23 cellular contexts compared by ENCODE assay signal in genomic region chr2:176068037-176068832, GRCh38. TPM values are rescaled to one million over a fixed set of nuclear protein-coding genes. Genes with fewer than 3 reads are reported as not detected.
DNase-seq lines count a peak whose midpoint lies in the region; ATAC-seq and TF ChIP-seq lines count a peak whose summit lies in the region.
"Had no signal": no experiment of that assay in that cellular context is flagged by ENCODE, and none has a peak within 500 bp of the region (broad histone marks: within the 10 kb centered on the region; RNA-seq: fewer than 3 reads in every experiment).

No MANE protein-coding gene starts in this region.

- H3K4me3 Mint-ChIP-seq in type B pancreatic cell, result peak overlapping the region; percentile 21
- H3K4me3 Mint-ChIP-seq: central memory CD8-positive, alpha-beta T cell had no signal

- H3K27ac ChIP-seq in cardiac muscle cell (no peak overlapping the region), osteoblast (ENCODE audit: low read depth, low read length) (no peak overlapping the region), RWPE1 (no peak overlapping the region)
- H3K27ac ChIP-seq: BLaER1, heart left ventricle, upper lobe of left lung had no signal

- no peaks in the 10 kb centered on the region for H3K79me2 ChIP-seq in osteoblast (ENCODE audit: insufficient read depth, low read length)

- no peak overlapping the region for H3K27ac Mint-ChIP-seq in type B pancreatic cell
- H3K27ac Mint-ChIP-seq: naive thymus-derived CD8-positive, alpha-beta T cell; T-cell had no signal

- H3K9ac ChIP-seq in iPS-15b (ENCODE audit: low read depth, low read length), result no peak overlapping the region
- H3K9ac ChIP-seq: BLaER1 had no signal

- peak overlapping the region; percentile 10 for H3K4me3 ChIP-seq in cardiac muscle cell
- peak overlapping the region; percentile 48 for H3K4me3 ChIP-seq in iPS-15b (ENCODE audit: low read depth, low read length)
- no peak overlapping the region for H3K4me3 ChIP-seq in osteoblast (ENCODE audit: insufficient read depth, low read length)
- H3K4me3 ChIP-seq: BLaER1, lung had no signal

- intact Hi-C loops in cardiac septum (cut with DNase I), result no loop called here

- no peaks in the 10 kb centered on the region for H3K9me3 Mint-ChIP-seq in type B pancreatic cell
- H3K9me3 Mint-ChIP-seq: central memory CD8-positive, alpha-beta T cell; T-cell had no signal

- CTCF ChIA-PET in RWPE1 (lab: Yijun Ruan, JAX), result no interaction called here

- POLR2A ChIA-PET in RWPE1 (lab: Yijun Ruan, JAX; ENCODE audit: low non-redundant PET), result no interaction called here

- H3K4me1 Mint-ChIP-seq in type B pancreatic cell (ENCODE audit: unreplicated experiment), result no peaks in the 10 kb centered on the region

- H3K27me3 Mint-ChIP-seq in type B pancreatic cell, result peaks cover 97% of the 10 kb centered on the region

- TF ChIP-seq CTCF in cardiac muscle cell (IDR thresholded peaks at IDR 0.05; ENCODE audit: low read depth, low read length) (no peak), osteoblast (IDR thresholded peaks at IDR 0.05; ENCODE audit: extremely low read depth, low read depth, low read length) (no peak), type B pancreatic cell (conservative IDR thresholded peaks at IDR 0.05) (no peak), RWPE1 (conservative IDR thresholded peaks at IDR 0.05; ENCODE audit: low read depth) (no peak)

- H3K4me1 ChIP-seq in cardiac muscle cell (ENCODE audit: low read depth), result no peaks in the 10 kb centered on the region
- no peaks in the 10 kb centered on the region for H3K4me1 ChIP-seq in iPS-15b (ENCODE audit: control insufficient read depth, insufficient read depth, low read length)
- no peaks in the 10 kb centered on the region for H3K4me1 ChIP-seq in osteoblast (ENCODE audit: insufficient read depth, low read length)

- no peak for ATAC-seq in GM21825 (IDR thresholded peaks at IDR 0.05; ENCODE audit: unreplicated experiment)
- ATAC-seq: HCT116; naive thymus-derived CD8-positive, alpha-beta T cell; T-cell had no signal

- H4K20me1 ChIP-seq in osteoblast (ENCODE audit: insufficient read depth, low read length), result no peaks in the 10 kb centered on the region

- DNase-seq in cardiac muscle cell (ENCODE audit: low read depth in 1 of 2, low spot score in 1 of 2), result peak in 1 of 2 donors; percentile 49
- DNase-seq in cardiac septum (ENCODE audit: low spot score), result no peak
- DNase-seq in osteoblast (ENCODE audit: insufficient read length, low spot score, missing footprints), result no peak
- DNase-seq in type B pancreatic cell (ENCODE audit: extremely low spot score, unreplicated experiment), result no peak
- DNase-seq in T-helper 2 cell, result no peak
- DNase-seq in RWPE1 (ENCODE audit: low spot score), result no peak
- DNase-seq: activated CD8-positive, alpha-beta memory T cell treated with anti-CD3 and anti-CD28 coated beads, Interleukin-2, amount 50 U/mL, for 48 hours; amygdala; effector memory CD4-positive, alpha-beta T cell; heart left ventricle; MM.1S; naive thymus-derived CD8-positive, alpha-beta T cell; NCI-H146; SHP77; stimulated activated CD4-positive, alpha-beta T cell treated with anti-CD3 and anti-CD28 coated beads, Interleukin-15, amount 100 ng/mL, for 24 hours; T-cell had no signal

- peak overlapping the region; percentile 15 for H2AFZ ChIP-seq in osteoblast (ENCODE audit: low read length)

- H3K36me3 ChIP-seq in cardiac muscle cell (no peaks in the 10 kb centered on the region), iPS-15b (ENCODE audit: control insufficient read depth, insufficient read depth, low read length) (no peaks in the 10 kb centered on the region), osteoblast (ENCODE audit: insufficient read depth, low read length) (no peaks in the 10 kb centered on the region)
- H3K36me3 ChIP-seq: BLaER1, heart left ventricle, upper lobe of left lung had no signal

- H3K9me3 ChIP-seq in cardiac muscle cell (ENCODE audit: low read depth), result no peaks in the 10 kb centered on the region
- no peaks in the 10 kb centered on the region for H3K9me3 ChIP-seq in iPS-15b (ENCODE audit: control insufficient read depth, insufficient read depth, low read length)
- H3K9me3 ChIP-seq in osteoblast (ENCODE audit: low read depth, low read length), result no peaks in the 10 kb centered on the region
- H3K9me3 ChIP-seq: heart left ventricle, upper lobe of left lung had no signal

- H3K27me3 ChIP-seq in cardiac muscle cell, result peaks cover 100% of the 10 kb centered on the region
- H3K27me3 ChIP-seq in iPS-15b (ENCODE audit: control insufficient read depth, insufficient read depth, low read length), result peaks cover 100% of the 10 kb centered on the region
- peaks cover 71% of the 10 kb centered on the region for H3K27me3 ChIP-seq in osteoblast (ENCODE audit: insufficient read depth, low read length)

- H3K36me3 Mint-ChIP-seq in type B pancreatic cell, result no peaks in the 10 kb centered on the region
- H3K36me3 Mint-ChIP-seq: T-cell had no signal

- peak overlapping the region; percentile 76 for H3K4me2 ChIP-seq in osteoblast (ENCODE audit: insufficient read depth, low read length)
- H3K4me2 ChIP-seq: BLaER1 had no signal

RNA-seq across cellular contexts. Expression of gene EVX2, which starts 15.5 kb away (rescaled TPM):
- 0.06 and 0.11 TPM in 2 replicates for total RNA-seq in cardiac muscle cell
- 0.28 TPM in 1 of 2 replicates, not detected in the other for polyA plus RNA-seq in cardiac muscle cell
- total RNA-seq in cardiac septum, result not detected
- total RNA-seq in osteoblast, result under 0.01 TPM in 1 of 2 replicates, not detected in the other
- 0.10 TPM in 1 of 2 replicates, not detected in the other for total RNA-seq in type B pancreatic cell (ENCODE audit: low replicate concordance)
- total RNA-seq: lung; naive thymus-derived CD8-positive, alpha-beta T cell; T-cell; upper lobe of left lung had no signal
- polyA plus RNA-seq: heart left ventricle; lung; naive thymus-derived CD8-positive, alpha-beta T cell had no signal

RNA-seq across cellular contexts. Expression of gene HOXD13, which starts 24.3 kb away (rescaled TPM):
- total RNA-seq in cardiac muscle cell (not detected in 2 replicates), cardiac septum (not detected), osteoblast (not detected in 2 replicates), type B pancreatic cell (ENCODE audit: low replicate concordance) (0.31 and 0.43 TPM in 2 replicates)
- not detected in 2 replicates for polyA plus RNA-seq in cardiac muscle cell
- total RNA-seq: heart left ventricle; lung; naive thymus-derived CD8-positive, alpha-beta T cell; T-cell; upper lobe of left lung had no signal
- polyA plus RNA-seq: heart left ventricle; lung; naive thymus-derived CD8-positive, alpha-beta T cell had no signal

RNA-seq across cellular contexts. Expression of gene HOXD12, which starts 31.4 kb away (rescaled TPM):
- not detected in 2 replicates for total RNA-seq in cardiac muscle cell
- polyA plus RNA-seq in cardiac muscle cell, result not detected in 2 replicates
- not detected for total RNA-seq in cardiac septum
- total RNA-seq in osteoblast, result not detected in 2 replicates
- total RNA-seq in type B pancreatic cell (ENCODE audit: low replicate concordance), result not detected in 2 replicates
- total RNA-seq: heart left ventricle; lung; naive thymus-derived CD8-positive, alpha-beta T cell; T-cell; upper lobe of left lung had no signal
- polyA plus RNA-seq: heart left ventricle; lung; naive thymus-derived CD8-positive, alpha-beta T cell had no signal

RNA-seq across cellular contexts. Expression of gene HOXD11, which starts 38.8 kb away (rescaled TPM):
- total RNA-seq in cardiac muscle cell (not detected in 2 replicates), cardiac septum (not detected), osteoblast (not detected in 2 replicates), type B pancreatic cell (ENCODE audit: low replicate concordance) (0.21 and 1.1 TPM in 2 replicates)
- polyA plus RNA-seq in cardiac muscle cell, result not detected in 2 replicates
- total RNA-seq: heart left ventricle; lung; naive thymus-derived CD8-positive, alpha-beta T cell; T-cell; upper lobe of left lung had no signal
- polyA plus RNA-seq: heart left ventricle; lung; naive thymus-derived CD8-positive, alpha-beta T cell had no signal

RNA-seq across cellular contexts. Expression of gene HOXD10, which starts 48.3 kb away (rescaled TPM):
- total RNA-seq in cardiac muscle cell, result not detected in 2 replicates
- polyA plus RNA-seq in cardiac muscle cell, result not detected in 2 replicates
- total RNA-seq in cardiac septum, result 0.16 TPM
- not detected in 2 replicates for total RNA-seq in osteoblast
- total RNA-seq in type B pancreatic cell (ENCODE audit: low replicate concordance), result 0.19 and 0.56 TPM in 2 replicates
- total RNA-seq: naive thymus-derived CD8-positive, alpha-beta T cell; T-cell had no signal
- polyA plus RNA-seq: naive thymus-derived CD8-positive, alpha-beta T cell had no signal
